ENCODE assay signal across 27 cellular contexts in the genomic region with DNA sequence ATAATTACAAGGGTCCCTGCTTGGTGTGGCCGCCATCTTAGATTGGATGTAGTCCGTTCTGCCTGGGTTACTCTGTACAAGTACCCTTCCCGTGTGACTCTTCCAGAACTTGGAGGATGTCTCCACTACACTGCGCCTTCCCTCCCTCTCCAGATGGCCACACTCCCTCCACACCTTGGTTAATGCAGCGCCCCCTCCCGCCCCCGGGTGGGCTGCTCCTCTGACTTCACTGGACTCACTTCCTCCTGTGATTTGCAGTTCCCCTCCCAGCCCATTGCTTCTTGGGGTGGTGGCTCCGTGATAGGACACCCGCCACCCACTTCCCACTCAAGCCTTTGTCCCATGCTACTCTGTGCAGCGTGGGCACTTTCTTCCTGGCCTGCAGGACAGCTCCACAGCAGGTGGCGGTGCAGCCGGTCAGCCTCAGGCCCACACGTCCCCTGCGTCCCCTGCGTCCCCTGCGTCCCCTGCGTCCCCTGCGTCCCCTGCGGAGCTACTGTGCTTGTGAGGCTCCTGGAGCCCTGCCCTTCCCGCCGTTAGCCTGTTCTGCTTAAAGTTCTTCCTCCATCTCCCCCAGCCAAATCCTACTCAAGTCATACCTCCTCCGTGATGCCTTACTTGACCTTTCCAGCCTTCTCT.
"Had no signal": no experiment of that assay in that cellular context is flagged by ENCODE, and none has a peak within 500 bp of the region (broad histone marks: within the 10 kb centered on the region; RNA-seq: fewer than 3 reads in every experiment).

No MANE protein-coding gene starts in this region.

- FAIRE-seq: astrocyte, bronchial epithelial cell had no signal

- H3K4me1 ChIP-seq: esophagus muscularis mucosa, foreskin keratinocyte, gastroesophageal sphincter had no signal

- H3K9me3 Mint-ChIP-seq: activated CD4-positive, alpha-beta memory T cell treated with anti-CD3 and anti-CD28 coated beads for 36 hours; activated T-cell treated with anti-CD3 and anti-CD28 coated beads, Interleukin-2, amount 50 U/mL, for 4 hours; activated T-helper 17 cell treated with anti-CD3 and anti-CD28 coated beads, Interleukin-2, amount 50 U/mL, for 72 hours; central memory CD8-positive, alpha-beta T cell had no signal

- DNase-seq: activated CD4-positive, alpha-beta memory T cell treated with anti-CD3 and anti-CD28 coated beads for 36 hours; activated CD4-positive, alpha-beta T cell treated with anti-CD3 and anti-CD28 coated beads for 36 hours; activated CD4-positive, CD25-positive, alpha-beta regulatory T cell; activated CD4-positive, CD25-positive, alpha-beta regulatory T cell treated with anti-CD3 and anti-CD28 coated beads, Interleukin-2, amount 50 U/mL, for 72 hours; activated CD8-positive, alpha-beta T cell treated with anti-CD3 and anti-CD28 coated beads, Interleukin-2, amount 10 ng/mL, durations not matched to agents 7 days and 5 days; activated effector memory CD4-positive, alpha-beta T cell treated with Interleukin-2 at 50 U/mL for 16 hours; activated gamma-delta T cell treated with Interleukin-2 at 50 U/mL for 16 hours; activated naive CD4-positive, alpha-beta T cell treated with anti-CD3 and anti-CD28 coated beads, Interleukin-2, amount 50 U/mL, for 16 hours; activated naive CD4-positive, alpha-beta T cell treated with Interleukin-2 at 50 U/mL for 16 hours; activated T-cell treated with anti-CD3 and anti-CD28 coated beads, Interleukin-2, amount 50 U/mL, for 4 hours; amniotic stem cell; anterior cingulate cortex; brain microvascular endothelial cell; cortex of kidney; dermis blood vessel endothelial cell; effector CD4-positive, alpha-beta T cell; effector memory CD8-positive, alpha-beta T cell; erythroblast; foreskin keratinocyte; T-helper 2 cell had no signal

- H3K4me1 Mint-ChIP-seq: activated CD4-positive, alpha-beta T cell treated with anti-CD3 and anti-CD28 coated beads for 36 hours; activated T-helper 17 cell treated with anti-CD3 and anti-CD28 coated beads, Interleukin-2, amount 50 U/mL, for 72 hours; central memory CD8-positive, alpha-beta T cell had no signal

- H3K36me3 ChIP-seq: brain microvascular endothelial cell, esophagus muscularis mucosa, gastroesophageal sphincter had no signal

- H3K9me3 ChIP-seq: esophagus muscularis mucosa had no signal

- H3K4me3 Mint-ChIP-seq: activated CD4-positive, alpha-beta memory T cell treated with anti-CD3 and anti-CD28 coated beads for 36 hours; activated CD4-positive, alpha-beta T cell treated with anti-CD3 and anti-CD28 coated beads for 36 hours; activated CD8-positive, alpha-beta T cell treated with anti-CD3 and anti-CD28 coated beads, Interleukin-2, amount 10 ng/mL, durations not matched to agents 7 days and 5 days; activated naive CD8-positive, alpha-beta T cell; activated T-cell treated with anti-CD3 and anti-CD28 coated beads, Interleukin-2, amount 50 U/mL, for 4 hours; activated T-helper 17 cell treated with anti-CD3 and anti-CD28 coated beads, Interleukin-2, amount 50 U/mL, for 72 hours; central memory CD8-positive, alpha-beta T cell; effector memory CD8-positive, alpha-beta T cell had no signal

- ATAC-seq: activated CD4-positive, alpha-beta T cell treated with anti-CD3 and anti-CD28 coated beads for 36 hours; activated CD8-positive, alpha-beta T cell treated with anti-CD3 and anti-CD28 coated beads, Interleukin-2, amount 10 ng/mL, durations not matched to agents 7 days and 5 days; activated T-cell treated with anti-CD3 and anti-CD28 coated beads, Interleukin-2, amount 50 U/mL, for 4 hours; activated T-helper 17 cell treated with anti-CD3 and anti-CD28 coated beads, Interleukin-2, amount 50 U/mL, for 72 hours; effector memory CD8-positive, alpha-beta T cell; foreskin keratinocyte; gastroesophageal sphincter had no signal

- H3K4me3 ChIP-seq: esophagus muscularis mucosa, gastroesophageal sphincter had no signal

- H3K27ac Mint-ChIP-seq: activated CD4-positive, alpha-beta memory T cell treated with anti-CD3 and anti-CD28 coated beads for 36 hours; activated CD4-positive, alpha-beta T cell treated with anti-CD3 and anti-CD28 coated beads for 36 hours; activated CD8-positive, alpha-beta T cell treated with anti-CD3 and anti-CD28 coated beads, Interleukin-2, amount 10 ng/mL, durations not matched to agents 7 days and 5 days; activated naive CD8-positive, alpha-beta T cell; activated T-helper 17 cell treated with anti-CD3 and anti-CD28 coated beads, Interleukin-2, amount 50 U/mL, for 72 hours; effector memory CD8-positive, alpha-beta T cell had no signal

- H3K27ac ChIP-seq: brain microvascular endothelial cell, esophagus muscularis mucosa, foreskin keratinocyte, gastroesophageal sphincter had no signal

- H3K36me3 Mint-ChIP-seq: activated CD4-positive, alpha-beta memory T cell treated with anti-CD3 and anti-CD28 coated beads for 36 hours; activated naive CD8-positive, alpha-beta T cell had no signal
